8 cellular contexts compared by ENCODE assay signal in genomic region chr7:131557521-131558385, GRCh38. TPM values are rescaled to one million over a fixed set of nuclear protein-coding genes. Genes with fewer than 3 reads are reported as not detected.
DNase-seq lines count a peak whose midpoint lies in the region; ATAC-seq and TF ChIP-seq lines count a peak whose summit lies in the region.

No MANE protein-coding gene starts in this region.

- H2AFZ ChIP-seq in HCT116 (ENCODE audit: low read depth, low read length, poor library complexity, severe bottlenecking): no peak overlapping the region

- no peaks in the 10 kb centered on the region for H3K9me3 Mint-ChIP-seq in WTC11
- H3K9me3 Mint-ChIP-seq in activated naive CD4-positive, alpha-beta T cell treated with anti-CD3 and anti-CD28 coated beads, Interleukin-2, amount 10 ng/mL, durations not matched to agents 7 days and 5 days: no peaks in the 10 kb centered on the region

- TF ChIP-seq CTCF in HCT116 (IDR thresholded peaks at IDR 0.05 in 2 of 3, conservative IDR thresholded peaks at IDR 0.05 in 1 of 3; ENCODE audit: borderline replicate concordance in 1 of 3, insufficient read depth in 1 of 3, low read depth in 2 of 3, low read length in 2 of 3) (no peak), WTC11 (IDR thresholded peaks at IDR 0.05) (no peak), omental fat pad (IDR thresholded peaks at IDR 0.05) (no peak)

- RAD21 ChIA-PET in HCT116 (lab: Charles Lee; ENCODE audit: low non-redundant PET in 1 of 2, low total read pairs in 2 of 2, uncharacterized antibody in 2 of 2, unreplicated experiment in 2 of 2): no interaction called here

- H3K4me1 ChIP-seq in HCT116 (ENCODE audit: control insufficient read depth in 1 of 2, insufficient read depth in 2 of 2, low read length in 2 of 2) (peaks cover 9 to 31% of the 10 kb centered on the region in 2 experiments; a peak in 3 of 4 replicates), iPS-18a (ENCODE audit: control insufficient read depth, low read depth, low read length) (peaks cover 17% of the 10 kb centered on the region)

- peaks cover 15% of the 10 kb centered on the region; the same call in 1 of the 2 replicates for H3K79me2 ChIP-seq in HCT116 (ENCODE audit: insufficient read depth, low read length)

- peaks cover 48% of the 10 kb centered on the region for H3K4me1 Mint-ChIP-seq in WTC11
- H3K4me1 Mint-ChIP-seq in activated naive CD4-positive, alpha-beta T cell treated with anti-CD3 and anti-CD28 coated beads, Interleukin-2, amount 10 ng/mL, durations not matched to agents 7 days and 5 days: peaks cover 14% of the 10 kb centered on the region

- H3K9me3 ChIP-seq in HCT116 (ENCODE audit: control insufficient read depth in 1 of 2, insufficient read depth in 1 of 2, low read depth in 1 of 2, low read length in 2 of 2) (no peaks in the 10 kb centered on the region), iPS-18a (ENCODE audit: control insufficient read depth, low read depth, low read length) (no peaks in the 10 kb centered on the region)

- ATAC-seq in HCT116: no peak
- ATAC-seq in WTC11: peak; percentile 61
- no peak for ATAC-seq in HG03108 (IDR thresholded peaks at IDR 0.05; ENCODE audit: unreplicated experiment)
- no peak for ATAC-seq in omental fat pad (ENCODE audit: low FRiP score)

- peak overlapping the region; percentile 80 for H3K4me3 Mint-ChIP-seq in WTC11
- H3K4me3 Mint-ChIP-seq in activated naive CD4-positive, alpha-beta T cell treated with anti-CD3 and anti-CD28 coated beads, Interleukin-2, amount 10 ng/mL, durations not matched to agents 7 days and 5 days: no peak overlapping the region

- peaks cover 32% of the 10 kb centered on the region for H3K36me3 Mint-ChIP-seq in WTC11
- no peaks in the 10 kb centered on the region for H3K36me3 Mint-ChIP-seq in activated naive CD4-positive, alpha-beta T cell treated with anti-CD3 and anti-CD28 coated beads, Interleukin-2, amount 10 ng/mL, durations not matched to agents 7 days and 5 days

- H3K9me2 ChIP-seq in HCT116 (ENCODE audit: insufficient read depth): no peaks in the 10 kb centered on the region

- intact Hi-C loops in HCT116 (cut with micrococcal nuclease): no loop called here

- H4K20me1 ChIP-seq in HCT116 (ENCODE audit: insufficient read depth): no peaks in the 10 kb centered on the region

- no peak for TF ChIP-seq RAD21 in HCT116 (IDR thresholded peaks at IDR 0.05; ENCODE audit: low read depth)

- BruUV-seq in HCT116 (replicated peaks; lab: Mats Ljungman, UMichigan): no TSS peak

- peak overlapping the region; percentile 94 for H3K4me2 ChIP-seq in HCT116 (ENCODE audit: low read length)

- DNase-seq in HCT116 (ENCODE audit: low read depth, low spot score): no peak
- DNase-seq in WTC11 (ENCODE audit: low spot score): peak; percentile 87
- no peak for DNase-seq in activated CD8-positive, alpha-beta memory T cell treated with anti-CD3 and anti-CD28 coated beads for 24 hours
- no peak for DNase-seq in activated naive CD4-positive, alpha-beta T cell treated with anti-CD3 and anti-CD28 coated beads, Interleukin-2, amount 10 ng/mL, durations not matched to agents 7 days and 5 days
- DNase-seq in omental fat pad (ENCODE audit: low spot score): no peak

- POLR2A ChIA-PET in HCT116 (lab: Charles Lee): no interaction called here
- POLR2A ChIA-PET in WTC11 (lab: Charles Lee): interaction anchor here (0.6 to 2.4 kb wide), 5 partner anchors 11 to 104 kb away, joined by 3 to 24 read pairs (median 3); no protein-coding TSS in a partner anchor

- peak overlapping the region; percentile 72 for H3K9ac ChIP-seq in HCT116 (ENCODE audit: low read length)
- H3K9ac ChIP-seq in iPS-18a (ENCODE audit: low read length): peak overlapping the region; percentile 69

- CTCF ChIA-PET in HCT116 (lab: Charles Lee): no interaction called here
- CTCF ChIA-PET in WTC11 (lab: Charles Lee): interaction anchor here (0.5 to 3.2 kb wide), 9 partner anchors 11 to 301 kb away, joined by 3 to 56 read pairs (median 4); no protein-coding TSS in a partner anchor
- CTCF ChIA-PET in activated naive CD4-positive, alpha-beta T cell treated with anti-CD3 and anti-CD28 coated beads, Interleukin-2, amount 10 ng/mL, durations not matched to agents 7 days and 5 days (lab: Charles Lee): interaction anchor here (0.7 to 1.3 kb wide), 5 partner anchors 10 to 395 kb away, joined by 3 to 5 read pairs (median 3); no protein-coding TSS in a partner anchor

- peak overlapping the region; percentile 96 for H3K27ac Mint-ChIP-seq in WTC11
- H3K27ac Mint-ChIP-seq in activated naive CD4-positive, alpha-beta T cell treated with anti-CD3 and anti-CD28 coated beads, Interleukin-2, amount 10 ng/mL, durations not matched to agents 7 days and 5 days: no peak overlapping the region

- no peaks in the 10 kb centered on the region for H3K36me3 ChIP-seq in HCT116 (ENCODE audit: control insufficient read depth in 1 of 2, insufficient read depth in 2 of 2, low read length in 2 of 2)
- H3K36me3 ChIP-seq in iPS-18a (ENCODE audit: control insufficient read depth, low read depth, low read length): peaks cover 27% of the 10 kb centered on the region

- H3K27me3 ChIP-seq in HCT116 (ENCODE audit: insufficient read depth, low read length): no peaks in the 10 kb centered on the region
- H3K27me3 ChIP-seq in iPS-18a (ENCODE audit: control insufficient read depth, insufficient read depth, low read length): no peaks in the 10 kb centered on the region

- H3K27me3 Mint-ChIP-seq in WTC11 (ENCODE audit: low read depth): no peaks in the 10 kb centered on the region; the same call in 1 of the 2 replicates
- H3K27me3 Mint-ChIP-seq in activated naive CD4-positive, alpha-beta T cell treated with anti-CD3 and anti-CD28 coated beads, Interleukin-2, amount 10 ng/mL, durations not matched to agents 7 days and 5 days: peaks cover 41% of the 10 kb centered on the region

- peak overlapping the region; percentile 60 to 64 for H3K4me3 ChIP-seq in HCT116 (replicated peaks in 1 of 2; ENCODE audit: low read depth in 1 of 2, low read length in 2 of 2)
- peak overlapping the region; percentile 71 for H3K4me3 ChIP-seq in iPS-18a (ENCODE audit: low read length)
- peak overlapping the region in 4 of 7 experiments; percentile 8 to 52 (median 13) for H3K4me3 ChIP-seq in skin epidermis

- no peak overlapping the region for H3K27ac ChIP-seq in HCT116 (ENCODE audit: low read depth, low read length)
- H3K27ac ChIP-seq in iPS-18a (ENCODE audit: low read length): peak overlapping the region; percentile 11
- H3K27ac ChIP-seq in skin epidermis: peak overlapping the region in 4 of 21 experiments; percentile 14 to 81 (median 34)

- no peak for TF ChIP-seq POLR2A in HCT116 (IDR thresholded peaks at IDR 0.05; ENCODE audit: borderline replicate concordance, extremely low read depth, insufficient read depth, insufficient read length)

TF ChIP-seq in HCT116, 20 proteins besides CTCF, POLR2A, EP300 and RAD21:
- no peak for TF ChIP-seq SIN3A (IDR thresholded peaks at IDR 0.05; ENCODE audit: low read depth)

TF ChIP-seq in WTC11, 78 proteins besides CTCF, POLR2A, EP300 and RAD21 (continues in another document):
- TF ChIP-seq FOXP1 (CRISPR knock-in tag; IDR thresholded peaks at IDR 0.05; ENCODE audit: borderline replicate concordance) (peak; percentile 67; the same call in 1 of the 2 replicates), USF1 (CRISPR knock-in tag; IDR thresholded peaks at IDR 0.05) (peak; percentile 92), ZNF281 (CRISPR knock-in tag; IDR thresholded peaks at IDR 0.05) (peak; percentile 90), KAT7 (CRISPR knock-in tag; IDR thresholded peaks at IDR 0.05; ENCODE audit: borderline replicate concordance) (peak; percentile 55; the same call in 1 of the 2 replicates), TEAD1 (CRISPR knock-in tag; IDR thresholded peaks at IDR 0.05) (peak; percentile 62; the same call in 1 of the 2 replicates), MAX (CRISPR knock-in tag; IDR thresholded peaks at IDR 0.05) (peak; percentile 55; the same call in 1 of the 2 replicates)

RNA-seq across cellular contexts. Expression of gene PODXL, which starts 1.3 kb away (rescaled TPM):
- total RNA-seq in HCT116 (2021; ENCODE audit: unreplicated experiment): 37.5 TPM
- 27.1 and 29.8 TPM in 2 replicates for polyA plus RNA-seq in HCT116 (2012)
- 483 to 623 TPM (median 614 TPM) in 3 replicates for total RNA-seq in WTC11 (2021)
- total RNA-seq in omental fat pad: 100 to 1,000 TPM in 1 of 4 donors, 10 to 100 TPM in 3; 40.0 to 102 (median 71.6) TPM

Comparison
In these comparisons a context has a peak if more than half of its experiments do, and no peak if none do; other contexts are left out.
1. H3K4me3 ChIP-seq: peak in every context shown above with its lines; median percentile 71 in iPS-18a; 62 in HCT116; 13 in skin epidermis.
2. Of the 4 proteins assayed by ChIP-seq in both WTC11 and HCT116: peak only in WTC11: MAX; only in HCT116: none; in both: none; in neither: 3.